16 cellular contexts compared by ENCODE assay signal in the genomic region with DNA sequence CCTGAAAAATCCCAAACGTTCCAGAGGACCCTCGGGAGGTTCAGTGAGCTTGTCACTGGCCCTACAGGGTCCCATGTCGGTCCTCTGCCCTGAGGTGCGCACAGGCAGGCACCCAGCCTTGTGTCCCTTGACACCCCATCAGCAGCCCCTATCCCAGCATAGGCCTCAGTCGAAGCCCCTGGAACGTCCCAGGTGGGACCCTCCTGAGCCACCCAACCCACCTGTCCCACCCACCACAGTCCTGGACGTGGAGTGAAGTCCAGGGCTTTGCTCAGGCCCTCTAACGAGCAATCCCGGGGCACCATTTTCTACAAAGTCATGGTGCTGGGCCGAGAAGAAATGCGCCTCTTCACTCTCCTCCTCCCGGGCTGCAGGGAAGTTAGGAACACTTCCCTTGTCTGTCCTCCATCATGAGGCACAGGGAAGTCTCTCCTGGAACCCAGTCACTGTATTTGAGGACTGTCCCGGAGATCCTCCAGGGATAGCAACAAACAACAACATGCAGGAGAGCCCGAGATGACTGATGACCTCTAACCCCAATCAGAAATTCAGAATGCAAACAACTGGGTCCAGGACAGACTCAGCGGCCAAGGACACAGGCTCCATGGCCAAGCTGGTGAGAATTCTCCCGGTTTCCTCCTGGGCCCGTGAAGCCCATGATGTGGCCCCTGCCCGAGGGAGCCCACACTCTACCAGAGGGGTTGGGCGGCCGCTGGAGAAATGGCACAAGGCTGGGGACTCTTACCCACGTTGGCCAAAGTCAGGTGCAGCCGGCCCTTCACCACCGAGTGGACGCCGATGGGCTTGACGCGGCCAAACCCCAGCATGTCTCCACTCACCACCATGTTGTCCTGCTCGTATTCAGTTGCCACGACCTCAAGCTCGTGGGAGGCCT.
A peak's percentile ranks its signal among the peaks of the same experiment; 100 is the strongest.
DNase-seq lines count a peak whose midpoint lies in the region; ATAC-seq, FAIRE-seq and TF ChIP-seq lines count a peak whose summit lies in the region.
"Had no signal": no experiment of that assay in that cellular context is flagged by ENCODE, and none has a peak within 500 bp of the region (broad histone marks: within the 10 kb centered on the region; RNA-seq: fewer than 3 reads in every experiment).

No MANE protein-coding gene starts in this region.

- no peak overlapping the region for H3K27ac ChIP-seq in left ventricle myocardium inferior (replicated peaks)
- H3K27ac ChIP-seq in K562 (ENCODE audit: extremely low read depth, low read depth, low read length), result no peak overlapping the region
- no peak overlapping the region for H3K27ac ChIP-seq in HepG2 (ENCODE audit: extremely low read length, insufficient read depth, low read length)
- H3K27ac ChIP-seq in neuronal stem cell (replicated peaks; ENCODE audit: low read length), result no peak overlapping the region
- no peak overlapping the region for H3K27ac ChIP-seq in testis
- H3K27ac ChIP-seq: 22Rv1, A549 had no signal

- H3K4me2 ChIP-seq in K562 (ENCODE audit: insufficient read depth, low read length) (peak overlapping the region; percentile 34; the same call in 1 of the 2 replicates), HepG2 (ENCODE audit: low read depth, low read length) (no peak overlapping the region), neuronal stem cell (ENCODE audit: insufficient read depth, low read length, poor library complexity, severe bottlenecking) (no peak overlapping the region)
- H3K4me2 ChIP-seq: A549 had no signal

- H3K9me3 ChIP-seq in left ventricle myocardium inferior (replicated peaks) (no peaks in the 10 kb centered on the region), K562 (replicated peaks; ENCODE audit: control insufficient read depth, insufficient read depth, low read depth, low read length) (no peaks in the 10 kb centered on the region), HepG2 (ENCODE audit: low read length) (no peaks in the 10 kb centered on the region), neuronal stem cell (replicated peaks in 1 of 2; ENCODE audit: control insufficient read depth in 2 of 2, insufficient read depth in 1 of 2, low read depth in 1 of 2, low read length in 2 of 2) (no peaks in the 10 kb centered on the region), testis (no peaks in the 10 kb centered on the region)
- H3K9me3 ChIP-seq: A549 had no signal

- no peak overlapping the region for H2BK15ac ChIP-seq in neuronal stem cell (ENCODE audit: low read length)

- no peak for TF ChIP-seq CTCF in left ventricle myocardium inferior (IDR thresholded peaks at IDR 0.05; ENCODE audit: borderline replicate concordance)
- no peak for TF ChIP-seq CTCF in K562 (IDR thresholded peaks at IDR 0.05 in 2 of 3, conservative IDR thresholded peaks at IDR 0.05 in 1 of 3; ENCODE audit: insufficient read depth in 2 of 3, low read depth in 1 of 3, low read length in 3 of 3)
- TF ChIP-seq CTCF in HepG2 (CRISPR knock-in tag; IDR thresholded peaks at IDR 0.05), result no peak
- no peak for TF ChIP-seq CTCF in testis (IDR thresholded peaks at IDR 0.05)

- CTCF ChIA-PET in K562 (lab: Yijun Ruan, JAX; ENCODE audit: low intra/inter-chr PET ratio) (interaction anchor here (1.3 kb wide), 1 partner anchor 29 kb away, joined by 3 read pairs; no protein-coding TSS in a partner anchor), HepG2 (lab: Yijun Ruan, JAX; ENCODE audit: low intra/inter-chr PET ratio, low total read pairs) (no interaction called here)

- POLR2A ChIA-PET in K562 (lab: Yijun Ruan, JAX) (interaction anchor here (0.7 to 1.5 kb wide), 8 partner anchors 10 to 717 kb away, joined by 3 to 8 read pairs (median 4); no protein-coding TSS in a partner anchor), HepG2 (lab: Yijun Ruan, JAX) (no interaction called here)

- ATAC-seq in Right ventricle myocardium superior (ENCODE audit: poor library complexity), result no peak
- no peak; the same call in 1 of the 3 replicates for ATAC-seq in K562
- ATAC-seq in HepG2, result peak; percentile 34; the same call in 1 of the 3 replicates
- ATAC-seq in left lobe of liver, result no peak
- ATAC-seq: A549; CD8-positive, alpha-beta T cell had no signal

- H3K79me1 ChIP-seq in neuronal stem cell (ENCODE audit: low read depth, low read length), result peaks cover 3% of the 10 kb centered on the region

- H3K9me1 ChIP-seq in K562 (ENCODE audit: control insufficient read depth, insufficient read depth, low read length), result peaks cover 19% of the 10 kb centered on the region

- H3K27me3 ChIP-seq in left ventricle myocardium inferior (ENCODE audit: low read depth) (no peaks in the 10 kb centered on the region), K562 (ENCODE audit: control insufficient read depth in 2 of 2, insufficient read depth in 2 of 2, low read length in 2 of 2) (no peaks in the 10 kb centered on the region), HepG2 (ENCODE audit: control insufficient read depth in 1 of 2, insufficient read depth in 2 of 2, low read length in 2 of 2) (no peaks in the 10 kb centered on the region), neuronal stem cell (ENCODE audit: control insufficient read depth in 3 of 3, insufficient read depth in 3 of 3, low read depth in 1 of 3, low read length in 3 of 3) (no peaks in the 10 kb centered on the region), testis (no peaks in the 10 kb centered on the region)

- peak overlapping the region in 1 of 2 experiments; percentile 18; a peak in 1 of 4 replicates for H3K9ac ChIP-seq in K562 (ENCODE audit: insufficient read depth in 1 of 2, low read depth in 2 of 2, low read length in 2 of 2)
- no peak overlapping the region for H3K9ac ChIP-seq in HepG2 (ENCODE audit: insufficient read depth, low read depth, low read length)
- no peak overlapping the region for H3K9ac ChIP-seq in neuronal stem cell (ENCODE audit: low read depth, low read length, poor library complexity)

- no peak overlapping the region for H4K8ac ChIP-seq in neuronal stem cell (ENCODE audit: low read depth, low read length)

- H4K91ac ChIP-seq in neuronal stem cell (ENCODE audit: low read depth, low read length, poor library complexity), result no peak overlapping the region

- H3K36me3 ChIP-seq in left ventricle myocardium inferior (peaks cover 27% of the 10 kb centered on the region), K562 (ENCODE audit: control insufficient read depth, insufficient read depth, low read length) (peaks cover 17% of the 10 kb centered on the region; the same call in 2 of the 3 replicates), HepG2 (replicated peaks in 1 of 2; ENCODE audit: control insufficient read depth in 1 of 2, insufficient read depth in 2 of 2, low read length in 2 of 2) (peaks cover 3 to 27% of the 10 kb centered on the region in 2 experiments; a peak in 4 of 5 replicates), neuronal stem cell (replicated peaks in 1 of 2; ENCODE audit: control insufficient read depth in 2 of 2, insufficient read depth in 2 of 2, low read length in 2 of 2) (peaks cover 5% of the 10 kb centered on the region in 2 donors), testis (ENCODE audit: low read depth, missing control alignments) (no peaks in the 10 kb centered on the region)

- H4K20me1 ChIP-seq in K562 (replicated peaks; ENCODE audit: control insufficient read depth, insufficient read depth, low read length) (peaks cover 45% of the 10 kb centered on the region), HepG2 (ENCODE audit: insufficient read depth, low read length) (no peaks in the 10 kb centered on the region)

- H2BK5ac ChIP-seq in neuronal stem cell (ENCODE audit: low read length), result no peak overlapping the region

- H3K14ac ChIP-seq in neuronal stem cell (ENCODE audit: low read length), result peak overlapping the region; percentile 66

- FAIRE-seq in K562 (lab: Jason Lieb, UNC) (no peak), HepG2 (lab: Jason Lieb, UNC) (no peak)
- FAIRE-seq: A549, H1 had no signal

- 75% methylated on average over 27 of the region's 30 CpGs for WGBS in K562 (ENCODE audit: insufficient coverage, low coverage, missing lambda C conversion rate)
- WGBS in HepG2 (ENCODE audit: low lambda C conversion rate), result 90% methylated on average over 19 of the region's 30 CpGs
- WGBS in neuronal stem cell (ENCODE audit: extremely low coverage in 2 of 2, insufficient read length in 2 of 2, insufficient replicate concordance in 1 of 2), 2 donors, result no CpG with 5 or more reads among the region's 30 CpGs
- 93 to 95% methylated on average over 24 to 30 of the region's 30 CpGs for WGBS in testis, 2 donors

- TF ChIP-seq RAD21 in K562 (CRISPR knock-in tag; conservative IDR thresholded peaks at IDR 0.05 in 1 of 2, IDR thresholded peaks at IDR 0.05 in 1 of 2) (no peak), HepG2 (CRISPR knock-in tag; IDR thresholded peaks at IDR 0.05) (no peak)

- H3K18ac ChIP-seq in neuronal stem cell (ENCODE audit: low read length), result no peak overlapping the region

- no peak overlapping the region for H2BK120ac ChIP-seq in neuronal stem cell (ENCODE audit: low read depth, low read length)

- H3K4me1 ChIP-seq in left ventricle myocardium inferior (peaks cover 9% of the 10 kb centered on the region), K562 (replicated peaks in 1 of 2; ENCODE audit: control insufficient read depth in 2 of 2, insufficient read depth in 2 of 2, low read length in 2 of 2) (peaks cover 22 to 59% of the 10 kb centered on the region in 2 experiments), HepG2 (ENCODE audit: insufficient read depth, low read length) (no peaks in the 10 kb centered on the region), neuronal stem cell (ENCODE audit: control insufficient read depth in 2 of 2, insufficient read depth in 1 of 2, low read depth in 1 of 2, low read length in 2 of 2) (peaks cover 8 to 11% of the 10 kb centered on the region in 2 donors), testis (no peaks in the 10 kb centered on the region)
- H3K4me1 ChIP-seq: A549 had no signal

- TF ChIP-seq POLR2A in K562 (conservative IDR thresholded peaks at IDR 0.05), result no peak
- no peak for TF ChIP-seq POLR2A in HepG2 (IDR thresholded peaks at IDR 0.05; ENCODE audit: insufficient read depth in 1 of 2, low read depth in 2 of 2, low read length in 2 of 2)
- TF ChIP-seq POLR2A in testis (IDR thresholded peaks at IDR 0.05), result no peak

- H2BK12ac ChIP-seq in neuronal stem cell (ENCODE audit: low read length), result no peak overlapping the region

- in situ Hi-C loops in K562 (cut with MboI) (no loop called here), HepG2 (cut with HindIII; ENCODE audit: extremely low pct_ligation_motif_present, low pct_unique_long_range_greater_than_20kb) (no loop called here)

- H2AK5ac ChIP-seq in neuronal stem cell (ENCODE audit: low read depth, low read length), result no peak overlapping the region

- intact Hi-C loops in Right ventricle myocardium superior (cut with DNase I), result no loop called here
- intact Hi-C loops in left ventricle myocardium inferior (cut with micrococcal nuclease), result no loop called here
- intact Hi-C loops in K562 (cut with micrococcal nuclease), result no loop called here
- intact Hi-C loops in HepG2 (cut with micrococcal nuclease; ENCODE audit: unreplicated experiment), result no loop called here
- intact Hi-C loops in testis (cut with DNase I; ENCODE audit: low total_unique reads), result no loop called here

- DNase-seq in Right ventricle myocardium superior (peak; percentile 40), left ventricle myocardium inferior (no peak), K562 (ENCODE audit: extremely low read depth in 1 of 4, low spot score in 3 of 4) (no peak), HepG2 (ENCODE audit: low spot score) (no peak), neuronal stem cell (ENCODE audit: low spot score) (no peak), medulla oblongata (ENCODE audit: extremely low spot score) (no peak), left lobe of liver (ENCODE audit: low spot score) (no peak), testis (no peak)
- DNase-seq: AML-193; Calu3; CD8-positive, alpha-beta T cell; GF-D8; H9 had no signal

- peak overlapping the region; percentile 25 for H3K23ac ChIP-seq in neuronal stem cell (ENCODE audit: low read depth, low read length, poor library complexity)

- H3K4ac ChIP-seq in neuronal stem cell (ENCODE audit: low read length), result no peak overlapping the region

- H3K4me3 ChIP-seq in left ventricle myocardium inferior, result no peak overlapping the region
- H3K4me3 ChIP-seq in K562, result no peak overlapping the region
- no peak overlapping the region for H3K4me3 ChIP-seq in HepG2 (replicated peaks in 1 of 3; ENCODE audit: insufficient read depth in 1 of 3, low read depth in 2 of 3, low read length in 3 of 3)
- H3K4me3 ChIP-seq in neuronal stem cell (ENCODE audit: low read length in 2 of 2), result no peak overlapping the region
- H3K4me3 ChIP-seq in testis, result no peak overlapping the region
- H3K4me3 ChIP-seq: A549 had no signal

- no peaks in the 10 kb centered on the region for H3K79me2 ChIP-seq in K562 (ENCODE audit: control insufficient read depth, insufficient read depth, low read length)
- H3K79me2 ChIP-seq in HepG2 (ENCODE audit: insufficient read depth, low read length), result no peaks in the 10 kb centered on the region

- H2AFZ ChIP-seq in K562 (ENCODE audit: low read depth, low read length) (no peak overlapping the region), HepG2 (ENCODE audit: low read length) (no peak overlapping the region), neuronal stem cell (ENCODE audit: low read length) (no peak overlapping the region)

- BruUV-seq in K562 (replicated peaks; lab: Mats Ljungman, UMichigan), result no TSS peak
- no TSS peak for BruUV-seq in HepG2 (replicated peaks; lab: Mats Ljungman, UMichigan)

- TF ChIP-seq EP300 in K562 (IDR thresholded peaks at IDR 0.05; ENCODE audit: low read length) (no peak), HepG2 (IDR thresholded peaks at IDR 0.05; ENCODE audit: low read depth in 2 of 2, low read length in 2 of 2) (no peak), HepG2 (CRISPR knock-in tag; IDR thresholded peaks at IDR 0.05; ENCODE audit: borderline replicate concordance) (no peak)
